ENCODE assay signal across 19 cellular contexts in genomic region chr10:124480860-124481259, GRCh38. TPM values are rescaled to one million over a fixed set of nuclear protein-coding genes. Genes with fewer than 3 reads are reported as not detected.
DNase-seq lines count a peak whose midpoint lies in the region; FAIRE-seq and TF ChIP-seq lines count a peak whose summit lies in the region.
"Had no signal": no experiment of that assay in that cellular context is flagged by ENCODE, and none has a peak within 500 bp of the region (broad histone marks: within the 10 kb centered on the region; RNA-seq: fewer than 3 reads in every experiment).

No MANE protein-coding gene starts in this region.

- H3K27ac ChIP-seq in H1 (ENCODE audit: low read depth, low read length) (no peak overlapping the region), mesendoderm (ENCODE audit: low read depth, low read length) (no peak overlapping the region)
- H3K27ac ChIP-seq: 22Rv1 had no signal

- no peak for FAIRE-seq in H1 (lab: Jason Lieb, UNC)
- FAIRE-seq: GM19239, H54, HepG2, HTR-8/SVneo had no signal

- H3K23me2 ChIP-seq in H1 (ENCODE audit: low read depth, low read length), result 0 out of 2 replicates have a peak, but pooled peaks cover 2% of the 10 kb centered on the region

- H3K4me1 ChIP-seq in NT2/D1 (ENCODE audit: insufficient read depth, insufficient read length) (peaks cover 25% of the 10 kb centered on the region), H1 (replicated peaks in 1 of 4; ENCODE audit: control insufficient read depth in 3 of 4, insufficient read depth in 4 of 4, low read length in 3 of 4) (peaks cover 4 to 21% (median 11%) of the 10 kb centered on the region in 4 experiments), mesendoderm (ENCODE audit: control insufficient read depth, low read depth, low read length) (peaks cover 3% of the 10 kb centered on the region)

- no peak overlapping the region for H2AFZ ChIP-seq in H1 (ENCODE audit: low read length)

- H2BK120ac ChIP-seq in H1 (replicated peaks; ENCODE audit: low read depth, low read length) (no peak overlapping the region), mesendoderm (ENCODE audit: low read depth, low read length) (no peak overlapping the region)

- H3K9ac ChIP-seq in NT2/D1 (ENCODE audit: insufficient read length, low read depth) (no peak overlapping the region), H1 (replicated peaks in 1 of 4; ENCODE audit: extremely low read depth in 1 of 4, low read depth in 3 of 4, low read length in 3 of 4) (no peak overlapping the region), mesendoderm (ENCODE audit: low read length) (no peak overlapping the region)

- H2BK12ac ChIP-seq in H1 (ENCODE audit: low read depth, low read length), result no peak overlapping the region

- H2BK5ac ChIP-seq in H1 (ENCODE audit: low read depth, low read length) (no peak overlapping the region), mesendoderm (ENCODE audit: low read length) (no peak overlapping the region)

- WGBS in H1 (ENCODE audit: extremely low coverage in 1 of 2, insufficient coverage in 1 of 2, insufficient read length in 1 of 2, insufficient replicate concordance in 2 of 2, low coverage in 1 of 2, low lambda C conversion rate in 2 of 2, missing lambda C conversion rate in 1 of 2), 2 experiments, result 68% methylated on average over 5 of the region's 5 CpGs; no CpG with 5 or more reads in 1 of the 2 experiments
- no CpG with 5 or more reads among the region's 5 CpGs for WGBS in mesendoderm (ENCODE audit: extremely low coverage, insufficient coverage, low lambda C conversion rate)

- DNase-seq in ELF-1 (ENCODE audit: low read depth, low spot score) (peak; percentile 70), NT2/D1 (ENCODE audit: low read depth, low spot score) (peak; percentile 30), H1 (ENCODE audit: low read depth in 1 of 2, low spot score in 2 of 2) (no peak), mesendoderm (peak; percentile 57), NCI-H748 treated with DMSO at 0.1 percent for 48 hours (lab: John Stamatoyannopoulos, UW) (no peak), NCI-H2171 (lab: John Stamatoyannopoulos, UW) (no peak), NAMALWA (ENCODE audit: low spot score) (no peak)
- DNase-seq: Caco-2; CD8-positive, alpha-beta T cell; DND-41; GF-D8 had no signal

- CTCF ChIA-PET in H1 (lab: Charles Lee; ENCODE audit: partially characterized antibody), result interaction anchor here (1.2 to 3.2 kb wide), 2 partner anchors 12 to 32 kb away, joined by 3 to 14 read pairs; partner anchors contain the start of gene NKX1-2

- no peak overlapping the region for H2BK15ac ChIP-seq in H1 (ENCODE audit: low read length)
- no peak overlapping the region for H2BK15ac ChIP-seq in mesendoderm (replicated peaks; ENCODE audit: low read depth)

- peaks cover 4% of the 10 kb centered on the region for H3K36me3 ChIP-seq in NT2/D1 (ENCODE audit: insufficient read depth, insufficient read length, low read length)
- H3K36me3 ChIP-seq in H1 (ENCODE audit: control insufficient read depth in 2 of 4, insufficient read depth in 4 of 4, low read length in 3 of 4), result peaks cover 0 to 5% (median 0%) of the 10 kb centered on the region in 4 experiments; a peak in 1 of 8 replicates
- H3K36me3 ChIP-seq in mesendoderm (ENCODE audit: control insufficient read depth, insufficient read depth, low read length), result no peaks in the 10 kb centered on the region

- H3K23ac ChIP-seq in H1 (ENCODE audit: insufficient read length), result no peak overlapping the region
- no peak overlapping the region for H3K23ac ChIP-seq in mesendoderm (ENCODE audit: low read length)

- H2AK5ac ChIP-seq in H1 (ENCODE audit: low read depth, low read length) (no peak overlapping the region), mesendoderm (ENCODE audit: low read length) (no peak overlapping the region)

- H3K56ac ChIP-seq in H1 (replicated peaks; ENCODE audit: insufficient read length, low read depth, low read length), result no peak overlapping the region
- H3K56ac ChIP-seq in mesendoderm (ENCODE audit: low read length), result no peak overlapping the region

- TF ChIP-seq CTCF in H1 (IDR thresholded peaks at IDR 0.05; ENCODE audit: control extremely low read depth in 1 of 3, insufficient read depth in 1 of 3, low read depth in 1 of 3, low read length in 3 of 3), result no peak

- H3K79me1 ChIP-seq in H1 (ENCODE audit: low read depth, low read length) (peaks cover 12% of the 10 kb centered on the region), mesendoderm (ENCODE audit: low read length) (no peaks in the 10 kb centered on the region)

- no peak overlapping the region for H2BK20ac ChIP-seq in H1 (ENCODE audit: low read length)

- H3K9me3 ChIP-seq in NT2/D1 (ENCODE audit: insufficient read depth, low read length), result no peaks in the 10 kb centered on the region
- no peaks in the 10 kb centered on the region for H3K9me3 ChIP-seq in H1 (ENCODE audit: insufficient read depth in 2 of 2, low read depth in 1 of 2, low read length in 1 of 2)
- H3K9me3 ChIP-seq: Caco-2 had no signal

- peaks cover 0 to 2% of the 10 kb centered on the region in 2 experiments for H4K20me1 ChIP-seq in H1 (replicated peaks in 1 of 2; ENCODE audit: control insufficient read depth in 1 of 2, insufficient read depth in 2 of 2, low read length in 2 of 2)

- no peaks in the 10 kb centered on the region for H3K79me2 ChIP-seq in H1 (ENCODE audit: control insufficient read depth in 1 of 2, insufficient read depth in 2 of 2, low read length in 2 of 2)
- H3K79me2 ChIP-seq in mesendoderm (ENCODE audit: control insufficient read depth, insufficient read depth, low read length), result no peaks in the 10 kb centered on the region

- H3K4me2 ChIP-seq in H1 (ENCODE audit: insufficient read depth in 1 of 2, low read depth in 2 of 2, low read length in 2 of 2) (no peak overlapping the region), mesendoderm (ENCODE audit: low read length) (no peak overlapping the region)

- POLR2A ChIA-PET in H1 (lab: Charles Lee; ENCODE audit: partially characterized antibody), result interaction anchor here (0.7 to 1.0 kb wide), 3 partner anchors 10 to 72 kb away, joined by 3 read pairs; partner anchors contain the start of gene OAT

- H3K18ac ChIP-seq in H1 (ENCODE audit: extremely low read depth, low read length), result peak overlapping the region; percentile 83; the same call in 1 of the 2 replicates
- H3K18ac ChIP-seq in mesendoderm (ENCODE audit: low read length), result no peak overlapping the region

- H4K8ac ChIP-seq in H1 (ENCODE audit: extremely low read depth, insufficient read depth, low read length) (no peak overlapping the region), mesendoderm (ENCODE audit: low read depth, low read length) (no peak overlapping the region)

- no peak for TF ChIP-seq EP300 in H1 (IDR thresholded peaks at IDR 0.05; ENCODE audit: borderline replicate concordance in 1 of 2, low read depth in 2 of 2, low read length in 2 of 2)

- H3K14ac ChIP-seq in H1 (ENCODE audit: insufficient read length), result no peak overlapping the region

- H3K4ac ChIP-seq in H1 (replicated peaks; ENCODE audit: insufficient read length, low read depth, low read length) (no peak overlapping the region), mesendoderm (ENCODE audit: low read depth, low read length) (no peak overlapping the region)

- H3K27me3 ChIP-seq in NT2/D1 (ENCODE audit: insufficient read depth, insufficient read length) (no peaks in the 10 kb centered on the region), H1 (replicated peaks in 1 of 4; ENCODE audit: control insufficient read depth in 3 of 4, extremely low read depth in 1 of 4, insufficient read depth in 3 of 4, low read length in 3 of 4) (no peaks in the 10 kb centered on the region), mesendoderm (ENCODE audit: insufficient read depth, low read length, poor library complexity) (no peaks in the 10 kb centered on the region)

- H3K4me3 ChIP-seq in NT2/D1 (ENCODE audit: insufficient read length, low read depth) (no peak overlapping the region), H1 (ENCODE audit: extremely low read depth in 1 of 4, insufficient read depth in 2 of 4, low read depth in 3 of 4, low read length in 4 of 4) (no peak overlapping the region), mesendoderm (ENCODE audit: low read length) (no peak overlapping the region)

- no peak overlapping the region for H4K5ac ChIP-seq in H1 (ENCODE audit: insufficient read length, low read depth, low read length)
- H4K5ac ChIP-seq in mesendoderm (ENCODE audit: low read length), result no peak overlapping the region

- no peak for TF ChIP-seq RAD21 in H1 (IDR thresholded peaks at IDR 0.05 in 1 of 2, conservative IDR thresholded peaks at IDR 0.05 in 1 of 2; ENCODE audit: low read depth in 2 of 2, low read length in 2 of 2)

- H4K91ac ChIP-seq in H1 (replicated peaks; ENCODE audit: insufficient read length, low read length), result no peak overlapping the region

- TF ChIP-seq POLR2A in H1 (IDR thresholded peaks at IDR 0.05; ENCODE audit: control extremely low read depth in 1 of 2, low read depth in 2 of 2, low read length in 2 of 2), result no peak

TF ChIP-seq in H1, 55 proteins besides CTCF, POLR2A, EP300 and RAD21 (continues in another document):
- TF ChIP-seq JUND (IDR thresholded peaks at IDR 0.05; ENCODE audit: low read length) (no peak), RNF2 (IDR thresholded peaks at IDR 0.05; ENCODE audit: borderline replicate concordance, low read depth, low read length, missing control alignments, poor library complexity, severe bottlenecking) (no peak), SIRT6 (IDR thresholded peaks at IDR 0.05; ENCODE audit: low read length) (no peak)

RNA-seq across cellular contexts. Expression of gene LHPP, which starts 19.2 kb away (rescaled TPM):
- total RNA-seq in H1 (2021; fragmentation: NEBNext Ultra II Directional; extraction: Animal tissue kit (Norgen Biotek cat#: 25700)), result 26.0 and 27.5 TPM in 2 replicates
- 45.0 and 50.5 TPM in 2 replicates for polyA plus RNA-seq in H1 (2011; rRNA removed)
- 39.2 TPM for polyA plus RNA-seq in H1 (2011; cell fraction: cytosol; rRNA removed)
- 40.4 TPM for polyA plus RNA-seq in H1 (2011; cell fraction: nucleus; rRNA removed)
- 20.9 to 42.0 TPM (median 37.2 TPM) in 4 replicates for polyA plus RNA-seq in H1 (2012, experiment 1 of 2)
- 36.6 TPM for polyA plus RNA-seq in H1 (2012, experiment 2 of 2)
- polyA plus RNA-seq in H1 (2013, experiment 1 of 2), result 18.9 TPM
- 18.9 TPM for polyA plus RNA-seq in H1 (2013, experiment 2 of 2)
- 19.6 and 21.2 TPM in 2 replicates for polyA minus RNA-seq in H1 (2011; rRNA and poly(A)+ RNA removed)
- polyA minus RNA-seq in H1 (2011; cell fraction: cytosol; rRNA and poly(A)+ RNA removed), result 10.4 TPM
- 24.9 TPM for polyA minus RNA-seq in H1 (2011; cell fraction: nucleus; rRNA and poly(A)+ RNA removed)
- 8.5 TPM for polyA plus RNA-seq in mesendoderm (2013, experiment 1 of 2)
- 8.8 TPM for polyA plus RNA-seq in mesendoderm (2013, experiment 2 of 2)

RNA-seq across cellular contexts. Expression of gene NKX1-2, which starts 31.0 kb away (rescaled TPM):
- total RNA-seq in H1 (2021; fragmentation: NEBNext Ultra II Directional; extraction: Animal tissue kit (Norgen Biotek cat#: 25700)), result 33.9 and 34.9 TPM in 2 replicates
- polyA plus RNA-seq in H1 (2011; rRNA removed), result 11.5 and 12.7 TPM in 2 replicates
- 17.0 TPM for polyA plus RNA-seq in H1 (2011; cell fraction: cytosol; rRNA removed)
- 9.4 TPM for polyA plus RNA-seq in H1 (2011; cell fraction: nucleus; rRNA removed)
- polyA plus RNA-seq in H1 (2012, experiment 1 of 2), result 17.0 to 28.5 TPM (median 22.6 TPM) in 4 replicates
- polyA plus RNA-seq in H1 (2012, experiment 2 of 2), result 25.6 TPM
- polyA plus RNA-seq in H1 (2013, experiment 1 of 2), result 22.8 TPM
- 23.9 TPM for polyA plus RNA-seq in H1 (2013, experiment 2 of 2)
- polyA minus RNA-seq in H1 (2011; rRNA and poly(A)+ RNA removed), result 18.1 and 19.2 TPM in 2 replicates
- polyA minus RNA-seq in H1 (2011; cell fraction: cytosol; rRNA and poly(A)+ RNA removed), result 29.8 TPM
- 15.2 TPM for polyA minus RNA-seq in H1 (2011; cell fraction: nucleus; rRNA and poly(A)+ RNA removed)
- 53.0 TPM for polyA plus RNA-seq in mesendoderm (2013, experiment 1 of 2)
- 54.5 TPM for polyA plus RNA-seq in mesendoderm (2013, experiment 2 of 2)
- total RNA-seq: A673; CD8-positive, alpha-beta T cell; HepG2 had no signal
- polyA plus RNA-seq: BJ, CD14-positive monocyte, HepG2 had no signal

Comparison
In these comparisons a context has a peak if more than half of its experiments do, and no peak if none do; other contexts are left out.
1. DNase-seq: peak in ELF-1 (single experiment), NT2/D1 (single experiment) and mesendoderm (single experiment); none in H1 (0 of 2), NCI-H748 treated with DMSO at 0.1 percent for 48 hours (single experiment), NCI-H2171 (single experiment) and NAMALWA (single experiment).